1 cellular context compared by ENCODE assay signal in the genomic region with DNA sequence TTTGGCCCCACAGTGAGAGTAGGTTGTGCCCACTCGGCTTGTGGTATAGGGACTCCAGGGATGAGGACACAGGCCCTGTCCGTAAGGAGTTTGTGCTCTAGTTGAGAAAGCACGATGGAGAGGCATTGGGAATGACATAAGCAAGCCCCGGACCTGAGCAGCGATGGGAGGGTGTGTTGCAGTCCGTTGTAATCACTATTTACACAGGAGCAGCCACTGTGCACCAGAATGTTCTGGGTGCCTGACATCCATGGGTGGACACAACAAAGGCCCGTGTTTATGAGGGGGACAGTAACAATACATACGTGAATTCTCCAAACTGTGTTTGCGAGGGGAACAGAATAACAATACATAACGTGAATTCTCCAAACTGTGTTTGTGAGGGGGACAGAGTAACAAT.
TF ChIP-seq lines count a peak whose summit lies in the region.

No MANE protein-coding gene starts in this region.

TF ChIP-seq in IMR-90, 13 proteins besides CTCF, POLR2A, EP300 and RAD21 (continued from another document):
- no peak for TF ChIP-seq USF2 (IDR thresholded peaks at IDR 0.05; ENCODE audit: low read depth, low read length)
- TF ChIP-seq RFX5 (IDR thresholded peaks at IDR 0.05; ENCODE audit: low read depth, low read length): no peak
- TF ChIP-seq SMC3 (IDR thresholded peaks at IDR 0.05; ENCODE audit: low read depth, low read length): no peak
- no peak for TF ChIP-seq MXI1 (IDR thresholded peaks at IDR 0.05; ENCODE audit: borderline replicate concordance, low read depth, low read length)
- TF ChIP-seq BHLHE40 (IDR thresholded peaks at IDR 0.05; ENCODE audit: low read depth, low read length): no peak
- TF ChIP-seq MAFK (IDR thresholded peaks at IDR 0.05; ENCODE audit: low read depth, low read length): no peak
- TF ChIP-seq MAZ (IDR thresholded peaks at IDR 0.05; ENCODE audit: borderline replicate concordance, low read depth, low read length): no peak
- no peak for TF ChIP-seq CHD1 (IDR thresholded peaks at IDR 0.05; ENCODE audit: low read depth, low read length)
